12 cellular contexts compared by ENCODE assay signal in the genomic region with DNA sequence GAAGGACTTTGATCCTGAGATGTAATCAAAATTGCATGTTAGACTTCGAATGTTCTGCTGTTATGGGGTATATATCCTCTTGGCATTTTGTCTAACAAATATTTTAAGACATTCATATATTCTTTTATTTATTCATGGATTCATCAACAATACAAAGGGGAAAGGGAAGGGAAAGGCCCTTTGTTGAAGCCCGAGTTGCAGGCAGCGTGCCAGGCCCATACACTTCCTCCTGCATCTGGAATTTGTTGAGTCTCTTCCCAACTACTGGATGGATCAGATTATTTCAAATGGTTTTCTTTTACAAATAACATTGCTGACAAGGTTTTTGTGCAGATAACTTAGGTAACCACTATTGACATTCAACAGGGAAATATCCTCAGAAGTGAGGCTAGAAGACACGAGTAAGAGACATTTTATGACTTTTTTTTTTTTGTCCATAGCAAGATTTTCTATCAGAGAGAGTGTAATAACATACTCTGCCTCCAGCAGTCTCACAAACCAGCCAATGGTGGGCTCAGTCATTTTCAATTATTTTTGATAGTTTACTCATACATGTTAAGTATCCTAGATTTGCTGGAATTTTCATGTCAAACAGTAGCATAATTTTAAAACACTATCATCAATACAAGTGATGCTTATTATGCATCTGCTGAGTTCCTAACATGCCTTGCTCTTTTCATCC.
A peak's percentile ranks its signal among the peaks of the same experiment; 100 is the strongest.
DNase-seq lines count a peak whose midpoint lies in the region; ATAC-seq, FAIRE-seq and TF ChIP-seq lines count a peak whose summit lies in the region.
"Had no signal": no experiment of that assay in that cellular context is flagged by ENCODE, and none has a peak within 500 bp of the region (broad histone marks: within the 10 kb centered on the region; RNA-seq: fewer than 3 reads in every experiment).

No MANE protein-coding gene starts in this region.

- TF ChIP-seq POLR2A in GM12891 (IDR thresholded peaks at IDR 0.05; ENCODE audit: low read depth, low read length), result no peak

- ATAC-seq in left colon (no peak), lower lobe of right lung (no peak), GM21515 (IDR thresholded peaks at IDR 0.05; ENCODE audit: unreplicated experiment) (no peak)

- no peak overlapping the region for H3K27ac ChIP-seq in lower lobe of right lung

- H3K36me3 ChIP-seq in GM06990 (ENCODE audit: control insufficient read depth, insufficient read depth, low read length) (peaks cover 35% of the 10 kb centered on the region), adipocyte (ENCODE audit: control insufficient read depth, insufficient read depth, low read length, severe bottlenecking) (no peaks in the 10 kb centered on the region), lower lobe of right lung (peaks cover 26% of the 10 kb centered on the region)
- H3K36me3 ChIP-seq: suprapubic skin had no signal

- H3K27me3 ChIP-seq in GM06990 (replicated peaks; ENCODE audit: control insufficient read depth, insufficient read depth, low read length) (no peaks in the 10 kb centered on the region), adipocyte (replicated peaks; ENCODE audit: control insufficient read depth, insufficient read depth, low read length) (no peaks in the 10 kb centered on the region), lower lobe of right lung (ENCODE audit: low read depth) (no peaks in the 10 kb centered on the region)
- H3K27me3 ChIP-seq: suprapubic skin had no signal

- H3K4me1 ChIP-seq in adipocyte (ENCODE audit: control insufficient read depth, insufficient read depth, low read length) (no peaks in the 10 kb centered on the region), lower lobe of right lung (peaks cover 44% of the 10 kb centered on the region)

- H3K9me3 ChIP-seq in adipocyte (ENCODE audit: control insufficient read depth, low read length), result no peaks in the 10 kb centered on the region
- H3K9me3 ChIP-seq in lower lobe of right lung, result no peaks in the 10 kb centered on the region
- H3K9me3 ChIP-seq: suprapubic skin had no signal

- DNase-seq in AG10803 (ENCODE audit: low read depth) (no peak), GM06990 (ENCODE audit: extremely low read depth, insufficient read length) (no peak), adipocyte (ENCODE audit: low read depth) (peak; percentile 9), left colon (peak; percentile 62 to 73), lower lobe of right lung (no peak), GM12891 (ENCODE audit: insufficient read length, low spot score) (no peak), NCI-H2227 (lab: John Stamatoyannopoulos, UW; ENCODE audit: unreplicated experiment) (no peak)
- DNase-seq: DMS 273 treated with DMSO at 0.1 percent for 48 hours, NCI-H1048 had no signal

- intact Hi-C loops in left colon (cut with DNase I, micrococcal nuclease), result no loop called here
- intact Hi-C loops in lower lobe of right lung (cut with DNase I), result no loop called here

- H3K9ac ChIP-seq in adipocyte (ENCODE audit: low read length), result no peak overlapping the region

- TF ChIP-seq CTCF in AG10803 (conservative IDR thresholded peaks at IDR 0.05; ENCODE audit: low read length) (peak; percentile 27), GM06990 (IDR thresholded peaks at IDR 0.05; ENCODE audit: insufficient read depth, low read length, poor library complexity, severe bottlenecking) (no peak), lower lobe of right lung (IDR thresholded peaks at IDR 0.05) (no peak)

- no peak for FAIRE-seq in GM12891 (lab: Jason Lieb, UNC)
- FAIRE-seq: islet of Langerhans had no signal

- H3K4me3 ChIP-seq in AG10803 (ENCODE audit: low read length), result no peak overlapping the region
- peak overlapping the region; percentile 34 for H3K4me3 ChIP-seq in GM06990 (replicated peaks; ENCODE audit: low read depth, low read length)
- H3K4me3 ChIP-seq in adipocyte (ENCODE audit: low read length), result no peak overlapping the region
- no peak overlapping the region for H3K4me3 ChIP-seq in lower lobe of right lung
- H3K4me3 ChIP-seq: suprapubic skin had no signal

TF ChIP-seq in GM12891, 5 proteins besides CTCF, POLR2A, EP300 and RAD21:
- TF ChIP-seq TAF1 (IDR thresholded peaks at IDR 0.05; ENCODE audit: low read depth, low read length), result no peak
- TF ChIP-seq SPI1 (IDR thresholded peaks at IDR 0.05; ENCODE audit: low read depth, low read length), result no peak
- TF ChIP-seq POU2F2 (IDR thresholded peaks at IDR 0.05; ENCODE audit: low read depth, low read length), result no peak
- no peak for TF ChIP-seq POLR2AphosphoS5 (IDR thresholded peaks at IDR 0.05; ENCODE audit: low read depth, low read length)

Comparison
In these comparisons a context has a peak if more than half of its experiments do, and no peak if none do; other contexts are left out.
1. DNase-seq: peak in adipocyte (single experiment) and left colon (2 of 2); none in AG10803 (single experiment), GM06990 (single experiment), lower lobe of right lung (single experiment), GM12891 (single experiment) and NCI-H2227 (single experiment).